ENCODE assay signal across 1 cellular context in the genomic region with DNA sequence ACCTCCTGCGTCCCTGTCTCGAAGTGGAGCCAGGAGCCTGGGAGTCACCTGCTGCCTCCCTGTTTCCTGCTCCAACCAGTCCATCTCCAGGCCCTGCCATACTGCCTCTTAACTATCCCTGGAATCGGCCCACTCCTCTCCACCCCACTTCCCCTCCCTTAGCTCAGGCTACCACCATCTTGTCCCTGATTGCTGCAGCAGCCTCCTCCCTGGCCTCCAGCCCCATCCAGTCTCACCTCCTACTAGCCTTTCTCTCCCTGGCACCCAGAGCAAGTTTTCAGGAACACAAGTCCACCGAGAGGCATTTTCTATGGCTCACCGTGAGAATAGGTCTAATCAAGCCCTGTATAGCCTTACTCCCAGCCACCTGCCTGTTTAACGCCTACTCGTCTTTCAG.
A peak's percentile ranks its signal among the peaks of the same experiment; 100 is the strongest.
TF ChIP-seq lines count a peak whose summit lies in the region.

No MANE protein-coding gene starts in this region.

TF ChIP-seq in HepG2, 621 proteins besides CTCF, POLR2A, EP300 and RAD21:
- TF ChIP-seq, protein P1, sequence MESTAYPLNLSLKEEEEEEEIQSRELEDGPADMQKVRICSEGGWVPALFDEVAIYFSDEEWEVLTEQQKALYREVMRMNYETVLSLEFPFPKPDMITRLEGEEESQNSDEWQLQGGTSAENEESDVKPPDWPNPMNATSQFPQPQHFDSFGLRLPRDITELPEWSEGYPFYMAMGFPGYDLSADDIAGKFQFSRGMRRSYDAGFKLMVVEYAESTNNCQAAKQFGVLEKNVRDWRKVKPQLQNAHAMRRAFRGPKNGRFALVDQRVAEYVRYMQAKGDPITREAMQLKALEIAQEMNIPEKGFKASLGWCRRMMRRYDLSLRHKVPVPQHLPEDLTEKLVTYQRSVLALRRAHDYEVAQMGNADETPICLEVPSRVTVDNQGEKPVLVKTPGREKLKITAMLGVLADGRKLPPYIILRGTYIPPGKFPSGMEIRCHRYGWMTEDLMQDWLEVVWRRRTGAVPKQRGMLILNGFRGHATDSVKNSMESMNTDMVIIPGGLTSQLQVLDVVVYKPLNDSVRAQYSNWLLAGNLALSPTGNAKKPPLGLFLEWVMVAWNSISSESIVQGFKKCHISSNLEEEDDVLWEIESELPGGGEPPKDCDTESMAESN (CRISPR knock-in tag; conservative IDR thresholded peaks at IDR 0.05), result 0 out of 2 replicates have a peak, but pooled peaks have one; percentile 30
- TF ChIP-seq ZNF770 (CRISPR knock-in tag; IDR thresholded peaks at IDR 0.05), result 0 out of 2 replicates have a peak, but pooled peaks have one; percentile 8
- TF ChIP-seq ZNF451 (CRISPR knock-in tag; IDR thresholded peaks at IDR 0.05), result no peak
- TF ChIP-seq ZNF431 (CRISPR knock-in tag; IDR thresholded peaks at IDR 0.05; ENCODE audit: borderline replicate concordance, low read depth), result no peak
- TF ChIP-seq GABPB1 (CRISPR knock-in tag; IDR thresholded peaks at IDR 0.05), result no peak
- 0 out of 2 replicates have a peak, but pooled peaks have one; percentile 11 for TF ChIP-seq KDM5B (CRISPR knock-in tag; IDR thresholded peaks at IDR 0.05; ENCODE audit: borderline replicate concordance)
TF ChIP-seq in HepG2: peak in this region for 3.
